In genomic region chr6:169235286-169235685, GRCh38 we compare ENCODE assay signal across 21 cellular contexts. TPM values are rescaled to one million over a fixed set of nuclear protein-coding genes. Genes with fewer than 3 reads are reported as not detected.
A peak's percentile ranks its signal among the peaks of the same experiment; 100 is the strongest.
DNase-seq lines count a peak whose midpoint lies in the region; ATAC-seq and TF ChIP-seq lines count a peak whose summit lies in the region.
"Had no signal": no experiment of that assay in that cellular context is flagged by ENCODE, and none has a peak within 500 bp of the region (broad histone marks: within the 10 kb centered on the region; RNA-seq: fewer than 3 reads in every experiment).

No MANE protein-coding gene starts in this region.

- no peak overlapping the region for H3K4me2 ChIP-seq in neuronal stem cell (ENCODE audit: insufficient read depth, low read length, poor library complexity, severe bottlenecking)
- H3K4me2 ChIP-seq: BLaER1 treated with 17β-estradiol and CSF1 and Interleukin-3, amounts not matched to agents 10 nM and 100 nM had no signal

- peaks cover 0 to 12% of the 10 kb centered on the region in 2 donors for H3K9me3 ChIP-seq in neuronal stem cell (replicated peaks in 1 of 2; ENCODE audit: control insufficient read depth in 2 of 2, insufficient read depth in 1 of 2, low read depth in 1 of 2, low read length in 2 of 2)
- H3K9me3 ChIP-seq in vagina: no peaks in the 10 kb centered on the region
- H3K9me3 ChIP-seq: SJSA1 had no signal

- no peak for TF ChIP-seq POLR2A in vagina (IDR thresholded peaks at IDR 0.05)

- peak overlapping the region; percentile 57 for H3K23ac ChIP-seq in neuronal stem cell (ENCODE audit: low read depth, low read length, poor library complexity)

- TF ChIP-seq CTCF in coronary artery (IDR thresholded peaks at IDR 0.05) (no peak), vagina (IDR thresholded peaks at IDR 0.05) (no peak)

- H2BK5ac ChIP-seq in neuronal stem cell (ENCODE audit: low read length): peak overlapping the region; percentile 25

- H3K27ac ChIP-seq in coronary artery (peak overlapping the region; percentile 7 to 81), neuronal stem cell (replicated peaks; ENCODE audit: low read length) (no peak overlapping the region), vagina (peak overlapping the region; percentile 39)
- H3K27ac ChIP-seq: BLaER1 treated with 17β-estradiol and CSF1 and Interleukin-3, amounts not matched to agents 10 nM and 100 nM; GM23248; Peyer's patch; SJSA1 had no signal

- H3K18ac ChIP-seq in neuronal stem cell (ENCODE audit: low read length): no peak overlapping the region

- peak overlapping the region; percentile 59 for H4K91ac ChIP-seq in neuronal stem cell (ENCODE audit: low read depth, low read length, poor library complexity)

- no CpG with 5 or more reads among the region's 11 CpGs for WGBS in neuronal stem cell (ENCODE audit: extremely low coverage in 2 of 2, insufficient read length in 2 of 2, insufficient replicate concordance in 1 of 2), 2 donors

- H2BK120ac ChIP-seq in neuronal stem cell (ENCODE audit: low read depth, low read length): no peak overlapping the region

- H3K4me3 ChIP-seq in coronary artery (no peak overlapping the region), neuronal stem cell (ENCODE audit: low read length in 2 of 2) (peak overlapping the region in 1 of 2 donors; percentile 42), vagina (no peak overlapping the region)
- H3K4me3 ChIP-seq: BLaER1 treated with 17β-estradiol and CSF1 and Interleukin-3, amounts not matched to agents 10 nM and 100 nM; GM12878; GM23248; Peyer's patch; SJSA1 had no signal

- peak; percentile 46 for ATAC-seq in Right ventricle myocardium inferior
- ATAC-seq in left lobe of liver: no peak
- ATAC-seq: GM12878 had no signal

- H4K8ac ChIP-seq in neuronal stem cell (ENCODE audit: low read depth, low read length): peak overlapping the region; percentile 74

- H2AFZ ChIP-seq in neuronal stem cell (ENCODE audit: low read length): no peak overlapping the region
- H2AFZ ChIP-seq: GM23248 had no signal

- no peak overlapping the region for H3K4ac ChIP-seq in neuronal stem cell (ENCODE audit: low read length)

- DNase-seq in Right ventricle myocardium inferior (ENCODE audit: missing footprints) (no peak), cardiac septum (ENCODE audit: low spot score) (no peak), coronary artery (ENCODE audit: low spot score) (peak; percentile 65), neuronal stem cell (ENCODE audit: low spot score) (no peak), vagina (ENCODE audit: extremely low spot score in 2 of 2) (peak in 1 of 2 donors; percentile 72), COLO829 (ENCODE audit: low spot score) (no peak), left lobe of liver (ENCODE audit: low spot score) (no peak)
- DNase-seq: 8988T; CD4-positive, alpha-beta memory T cell; DND-41; GM23248; HCEC 1CT; NCI-H1105; NCI-H146; NCI-H2029 treated with DMSO at 0.1 percent for 48 hours; NCI-H526; Peyer's patch had no signal

- no peaks in the 10 kb centered on the region for H3K79me1 ChIP-seq in neuronal stem cell (ENCODE audit: low read depth, low read length)

- H2BK12ac ChIP-seq in neuronal stem cell (ENCODE audit: low read length): no peak overlapping the region

- no peaks in the 10 kb centered on the region for H3K36me3 ChIP-seq in neuronal stem cell (replicated peaks in 1 of 2; ENCODE audit: control insufficient read depth in 2 of 2, insufficient read depth in 2 of 2, low read length in 2 of 2)
- H3K36me3 ChIP-seq in vagina: peaks cover 0 to 47% of the 10 kb centered on the region in 2 donors
- H3K36me3 ChIP-seq: BLaER1 treated with 17β-estradiol and CSF1 and Interleukin-3, amounts not matched to agents 10 nM and 100 nM; Peyer's patch; SJSA1 had no signal

- H3K4me1 ChIP-seq in neuronal stem cell (ENCODE audit: control insufficient read depth in 2 of 2, insufficient read depth in 1 of 2, low read depth in 1 of 2, low read length in 2 of 2): no peaks in the 10 kb centered on the region
- no peaks in the 10 kb centered on the region for H3K4me1 ChIP-seq in vagina
- H3K4me1 ChIP-seq: Peyer's patch, SJSA1 had no signal

- H3K27me3 ChIP-seq in neuronal stem cell (ENCODE audit: control insufficient read depth in 3 of 3, insufficient read depth in 3 of 3, low read depth in 1 of 3, low read length in 3 of 3): no peaks in the 10 kb centered on the region
- no peaks in the 10 kb centered on the region for H3K27me3 ChIP-seq in vagina
- H3K27me3 ChIP-seq: BLaER1 treated with 17β-estradiol and CSF1 and Interleukin-3, amounts not matched to agents 10 nM and 100 nM; Peyer's patch; SJSA1 had no signal

- intact Hi-C loops in Right ventricle myocardium inferior (cut with DNase I): no loop called here
- intact Hi-C loops in cardiac septum (cut with DNase I): no loop called here
- intact Hi-C loops in vagina (cut with DNase I): no loop called here

- H2BK15ac ChIP-seq in neuronal stem cell (ENCODE audit: low read length): no peak overlapping the region

- H3K9ac ChIP-seq in neuronal stem cell (ENCODE audit: low read depth, low read length, poor library complexity): peak overlapping the region; percentile 30
- H3K9ac ChIP-seq: BLaER1 treated with 17β-estradiol and CSF1 and Interleukin-3, amounts not matched to agents 10 nM and 100 nM; GM23248 had no signal

- no peak overlapping the region for H2AK5ac ChIP-seq in neuronal stem cell (ENCODE audit: low read depth, low read length)

- H3K14ac ChIP-seq in neuronal stem cell (ENCODE audit: low read length): no peak overlapping the region

RNA-seq across cellular contexts. Expression of gene THBS2, which starts 18.4 kb away (rescaled TPM):
- total RNA-seq in Right ventricle myocardium inferior: 10.6 TPM
- total RNA-seq in cardiac septum: 28.8 TPM
- 0.14 TPM for polyA plus RNA-seq in neuronal stem cell (2013, experiment 1 of 2)
- 0.14 TPM for polyA plus RNA-seq in neuronal stem cell (2013, experiment 2 of 2)
- 86.4 TPM for total RNA-seq in vagina
- total RNA-seq in left lobe of liver: 2.9 TPM
- total RNA-seq: CD4-positive, alpha-beta memory T cell; OCI-LY7; SJSA1 had no signal
